21 cellular contexts compared by ENCODE assay signal in the genomic region with DNA sequence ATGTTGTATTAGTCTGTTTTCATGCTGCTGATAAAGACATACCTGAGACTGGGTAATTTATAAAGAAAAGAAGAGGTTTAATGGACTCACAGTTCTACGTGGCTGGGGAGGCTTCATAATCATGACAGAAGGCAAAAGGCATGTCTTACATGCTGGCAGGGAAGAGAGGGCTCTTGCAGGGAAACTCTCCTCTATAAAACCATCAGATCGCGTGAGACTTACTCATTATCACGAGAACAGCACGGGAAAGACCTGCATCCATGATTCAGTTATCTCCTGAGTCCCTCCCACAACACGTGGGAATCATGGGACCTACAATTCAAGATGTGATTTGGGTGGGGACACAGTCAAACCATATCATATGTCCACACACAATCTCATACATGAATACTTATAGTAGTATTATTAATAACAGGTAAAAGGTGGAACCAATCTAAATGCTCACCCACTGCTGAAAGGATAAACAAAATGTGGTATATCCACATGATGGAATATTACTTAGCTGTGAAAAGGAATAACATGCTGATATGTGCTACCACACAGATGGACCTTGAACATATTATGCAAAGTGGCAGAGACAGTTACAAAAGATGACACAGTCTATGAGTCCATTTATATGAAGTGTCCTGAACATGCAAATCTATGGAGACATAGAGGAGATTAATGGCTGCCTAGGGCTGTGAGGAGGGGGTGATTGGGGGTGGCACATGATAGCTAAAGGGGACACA. TPM values are rescaled to one million over a fixed set of nuclear protein-coding genes. Genes with fewer than 3 reads are reported as not detected.
DNase-seq lines count a peak whose midpoint lies in the region; ATAC-seq, FAIRE-seq and TF ChIP-seq lines count a peak whose summit lies in the region.
"Had no signal": no experiment of that assay in that cellular context is flagged by ENCODE, and none has a peak within 500 bp of the region (broad histone marks: within the 10 kb centered on the region; RNA-seq: fewer than 3 reads in every experiment).

No MANE protein-coding gene starts in this region.

- peaks cover 13% of the 10 kb centered on the region for H3K9me3 Mint-ChIP-seq in stimulated activated memory B cell treated with anti-CD40 and anti-IgM and Interleukin-4, amounts not matched to agents 10 μg/mL and 1 μg/mL and 100 μg/mL, for 72 hours
- H3K9me3 Mint-ChIP-seq in activated naive CD8-positive, alpha-beta T cell treated with anti-CD3 and anti-CD28 coated beads, Interleukin-2, amount 50 U/mL, for 24 hours: peaks cover 20% of the 10 kb centered on the region

- no peak overlapping the region for H3K27ac ChIP-seq in HepG2 (ENCODE audit: extremely low read length, insufficient read depth, low read length)
- H3K27ac ChIP-seq in right lobe of liver: no peak overlapping the region
- no peak overlapping the region for H3K27ac ChIP-seq in right cardiac atrium (ENCODE audit: low read length)
- H3K27ac ChIP-seq: C4-2B had no signal

- no TSS peak for BruUV-seq in HepG2 (replicated peaks; lab: Mats Ljungman, UMichigan)

- no peak for TF ChIP-seq POLR2A in HepG2 (IDR thresholded peaks at IDR 0.05; ENCODE audit: insufficient read depth in 1 of 2, low read depth in 2 of 2, low read length in 2 of 2)
- no peak for TF ChIP-seq POLR2A in right lobe of liver (IDR thresholded peaks at IDR 0.05)

- no peak overlapping the region for H3K9ac ChIP-seq in HepG2 (ENCODE audit: insufficient read depth, low read depth, low read length)

- CTCF ChIA-PET in HepG2 (lab: Yijun Ruan, JAX; ENCODE audit: low intra/inter-chr PET ratio, low total read pairs): no interaction called here

- ATAC-seq in HepG2 (no peak), right lobe of liver (no peak), left colon (peak; percentile 48), right cardiac atrium (no peak)
- no peak for ATAC-seq in stimulated activated memory B cell treated with anti-CD40 and anti-IgM and Interleukin-4, amounts not matched to agents 10 μg/mL and 1 μg/mL and 100 μg/mL, for 72 hours
- no peak for ATAC-seq in activated naive CD8-positive, alpha-beta T cell treated with anti-CD3 and anti-CD28 coated beads, Interleukin-2, amount 50 U/mL, for 24 hours
- ATAC-seq: HCT116 had no signal

- TF ChIP-seq EP300 in HepG2 (IDR thresholded peaks at IDR 0.05; ENCODE audit: low read depth in 2 of 2, low read length in 2 of 2): no peak
- no peak for TF ChIP-seq EP300 in HepG2 (CRISPR knock-in tag; IDR thresholded peaks at IDR 0.05; ENCODE audit: borderline replicate concordance)

- no peaks in the 10 kb centered on the region for H3K79me2 ChIP-seq in HepG2 (ENCODE audit: insufficient read depth, low read length)

- no peak for FAIRE-seq in HepG2 (lab: Jason Lieb, UNC)
- FAIRE-seq: A204.1, D721Med, G401.6, GM12892, GM18507, HTR-8/SVneo had no signal

- no peak overlapping the region for H3K27ac Mint-ChIP-seq in stimulated activated memory B cell treated with anti-CD40 and anti-IgM and Interleukin-4, amounts not matched to agents 10 μg/mL and 1 μg/mL and 100 μg/mL, for 72 hours
- H3K27ac Mint-ChIP-seq in activated naive CD8-positive, alpha-beta T cell treated with anti-CD3 and anti-CD28 coated beads, Interleukin-2, amount 50 U/mL, for 24 hours: no peak overlapping the region
- H3K27ac Mint-ChIP-seq: CD4-positive, alpha-beta T cell had no signal

- no peak overlapping the region for H2AFZ ChIP-seq in HepG2 (ENCODE audit: low read length)

- peaks cover 3% of the 10 kb centered on the region for H3K27me3 Mint-ChIP-seq in stimulated activated memory B cell treated with anti-CD40 and anti-IgM and Interleukin-4, amounts not matched to agents 10 μg/mL and 1 μg/mL and 100 μg/mL, for 72 hours
- peaks cover 4% of the 10 kb centered on the region for H3K27me3 Mint-ChIP-seq in activated naive CD8-positive, alpha-beta T cell treated with anti-CD3 and anti-CD28 coated beads, Interleukin-2, amount 50 U/mL, for 24 hours

- no peaks in the 10 kb centered on the region for H4K20me1 ChIP-seq in HepG2 (ENCODE audit: insufficient read depth, low read length)

- POLR2A ChIA-PET in HepG2 (lab: Yijun Ruan, JAX): no interaction called here

- H3K27me3 ChIP-seq in HepG2 (ENCODE audit: control insufficient read depth in 1 of 2, insufficient read depth in 2 of 2, low read length in 2 of 2) (no peaks in the 10 kb centered on the region), right lobe of liver (no peaks in the 10 kb centered on the region), right cardiac atrium (ENCODE audit: control insufficient read depth, insufficient read depth) (no peaks in the 10 kb centered on the region)

- intact Hi-C loops in HepG2 (cut with micrococcal nuclease; ENCODE audit: unreplicated experiment): no loop called here
- intact Hi-C loops in right lobe of liver (cut with DNase I): no loop called here
- intact Hi-C loops in left colon (cut with DNase I, micrococcal nuclease): no loop called here
- intact Hi-C loops in right cardiac atrium (cut with DNase I): no loop called here

- no peak overlapping the region for H3K4me2 ChIP-seq in HepG2 (ENCODE audit: low read depth, low read length)

- H3K36me3 ChIP-seq in HepG2 (replicated peaks in 1 of 2; ENCODE audit: control insufficient read depth in 1 of 2, insufficient read depth in 2 of 2, low read length in 2 of 2): no peaks in the 10 kb centered on the region
- no peaks in the 10 kb centered on the region for H3K36me3 ChIP-seq in right lobe of liver

- no peak overlapping the region for H3K4me3 Mint-ChIP-seq in stimulated activated memory B cell treated with anti-CD40 and anti-IgM and Interleukin-4, amounts not matched to agents 10 μg/mL and 1 μg/mL and 100 μg/mL, for 72 hours
- no peak overlapping the region for H3K4me3 Mint-ChIP-seq in activated naive CD8-positive, alpha-beta T cell treated with anti-CD3 and anti-CD28 coated beads, Interleukin-2, amount 50 U/mL, for 24 hours
- H3K4me3 Mint-ChIP-seq: CD4-positive, alpha-beta T cell; IgD-negative memory B cell had no signal

- H3K9me3 ChIP-seq in HepG2 (ENCODE audit: low read length) (peaks cover 13% of the 10 kb centered on the region), right lobe of liver (no peaks in the 10 kb centered on the region), right cardiac atrium (ENCODE audit: control insufficient read depth, low read length) (peaks cover 2% of the 10 kb centered on the region)

- no peaks in the 10 kb centered on the region for H3K36me3 Mint-ChIP-seq in stimulated activated memory B cell treated with anti-CD40 and anti-IgM and Interleukin-4, amounts not matched to agents 10 μg/mL and 1 μg/mL and 100 μg/mL, for 72 hours
- no peaks in the 10 kb centered on the region for H3K36me3 Mint-ChIP-seq in activated naive CD8-positive, alpha-beta T cell treated with anti-CD3 and anti-CD28 coated beads, Interleukin-2, amount 50 U/mL, for 24 hours (ENCODE audit: low read depth)
- H3K36me3 Mint-ChIP-seq: IgD-negative memory B cell had no signal

- DNase-seq in HepG2 (ENCODE audit: low spot score): no peak
- no peak for DNase-seq in right lobe of liver
- peak; percentile 36 for DNase-seq in SK-MEL-5 (ENCODE audit: low read depth, low spot score)
- DNase-seq in left colon: no peak
- no peak for DNase-seq in right cardiac atrium
- DNase-seq in activated naive CD8-positive, alpha-beta T cell treated with anti-CD3 and anti-CD28 coated beads, Interleukin-2, amount 50 U/mL, for 24 hours: no peak
- DNase-seq: AML-193; Caco-2; CD4-positive, alpha-beta T cell; GOT3; H7 had no signal

- TF ChIP-seq RAD21 in HepG2 (CRISPR knock-in tag; IDR thresholded peaks at IDR 0.05): no peak

- in situ Hi-C loops in HepG2 (cut with HindIII; ENCODE audit: extremely low pct_ligation_motif_present, low pct_unique_long_range_greater_than_20kb) (no loop called here), SK-MEL-5 (cut with HindIII; ENCODE audit: low pct_unique_long_range_greater_than_20kb, low sequenced_read_pairs) (no loop called here)

- TF ChIP-seq CTCF in HepG2 (CRISPR knock-in tag; IDR thresholded peaks at IDR 0.05): no peak
- TF ChIP-seq CTCF in right lobe of liver (IDR thresholded peaks at IDR 0.05): no peak

- H3K4me1 ChIP-seq in HepG2 (ENCODE audit: insufficient read depth, low read length) (peaks cover 7% of the 10 kb centered on the region), right lobe of liver (peaks cover 0 to 11% (median 5%) of the 10 kb centered on the region in 4 donors), right cardiac atrium (ENCODE audit: control insufficient read depth, insufficient read depth, low read length) (no peaks in the 10 kb centered on the region)

- H3K4me3 ChIP-seq in HepG2 (replicated peaks in 1 of 3; ENCODE audit: insufficient read depth in 1 of 3, low read depth in 2 of 3, low read length in 3 of 3) (no peak overlapping the region), right lobe of liver (no peak overlapping the region), right cardiac atrium (ENCODE audit: low read length) (no peak overlapping the region)

- 42% methylated on average over 6 of the region's 6 CpGs for WGBS in HepG2 (ENCODE audit: low lambda C conversion rate)
- 93% methylated on average over 6 of the region's 6 CpGs for WGBS in right lobe of liver (ENCODE audit: insufficient coverage, low coverage, low lambda C conversion rate, missing lambda C conversion rate)
- 86% methylated on average over 6 of the region's 6 CpGs for WGBS in right cardiac atrium

- H3K4me1 Mint-ChIP-seq in stimulated activated memory B cell treated with anti-CD40 and anti-IgM and Interleukin-4, amounts not matched to agents 10 μg/mL and 1 μg/mL and 100 μg/mL, for 72 hours: no peaks in the 10 kb centered on the region
- no peaks in the 10 kb centered on the region for H3K4me1 Mint-ChIP-seq in activated naive CD8-positive, alpha-beta T cell treated with anti-CD3 and anti-CD28 coated beads, Interleukin-2, amount 50 U/mL, for 24 hours
- H3K4me1 Mint-ChIP-seq: IgD-negative memory B cell had no signal

RNA-seq across cellular contexts. Expression of gene CEBPA, which starts 20.9 kb away (rescaled TPM):
- total RNA-seq in HepG2 (2016; rRNA removed; fragmentation: Illumina TruSeq; extraction: Trizol) (99.9 and 103 TPM in 2 replicates), right lobe of liver (100 to 1,000 TPM in 4 of 6 experiments, 10 to 100 TPM in 2; 53.9 to 163 (median 119) TPM), left colon (10 to 100 TPM; 70.6 to 73.5 TPM), right cardiac atrium (1 to 10 TPM; 2.1 to 5.2 (median 3.3) TPM)
- 28.5 and 32.0 TPM in 2 replicates for total RNA-seq in HepG2 (2016; cell fraction: cytosol; rRNA removed; fragmentation: Illumina TruSeq; extraction: Trizol; ENCODE audit: low read depth)
- total RNA-seq in HepG2 (2016; cell fraction: insoluble cytoplasmic fraction; rRNA removed; fragmentation: Illumina TruSeq; extraction: Trizol): 99.3 and 101 TPM in 2 replicates
- total RNA-seq in HepG2 (2016; cell fraction: membrane; rRNA removed; fragmentation: Illumina TruSeq; extraction: Trizol): 88.0 and 107 TPM in 2 replicates
- total RNA-seq in HepG2 (2016; cell fraction: nucleus; rRNA removed; fragmentation: Illumina TruSeq; extraction: Trizol): 47.4 and 51.4 TPM in 2 replicates
- polyA plus RNA-seq in HepG2 (2011; rRNA removed) (24.8 and 35.0 TPM in 2 replicates), right cardiac atrium (8.7 TPM)
- polyA plus RNA-seq in HepG2 (2011; cell fraction: cytosol; rRNA removed): 40.5 and 42.6 TPM in 2 replicates
- 17.3 and 19.3 TPM in 2 replicates for polyA plus RNA-seq in HepG2 (2011; cell fraction: nucleus; rRNA removed)
- polyA plus RNA-seq in HepG2 (2012): 22.3 and 27.0 TPM in 2 replicates
- polyA plus RNA-seq in HepG2 (2016; cell fraction: cytosol; fragmentation: Illumina TruSeq; extraction: Trizol; ENCODE audit: low read depth): 23.5 and 27.9 TPM in 2 replicates
- polyA plus RNA-seq in HepG2 (2016; cell fraction: insoluble cytoplasmic fraction; fragmentation: Illumina TruSeq; extraction: Trizol; ENCODE audit: low read depth): 121 and 123 TPM in 2 replicates
- polyA plus RNA-seq in HepG2 (2016; cell fraction: membrane; fragmentation: Illumina TruSeq; extraction: Trizol; ENCODE audit: low read depth): 68.7 and 77.8 TPM in 2 replicates
- 76.4 and 86.3 TPM in 2 replicates for polyA plus RNA-seq in HepG2 (2016; cell fraction: nucleus; fragmentation: Illumina TruSeq; extraction: Trizol; ENCODE audit: insufficient read depth, low read depth)
- polyA minus RNA-seq in HepG2 (2011; rRNA and poly(A)+ RNA removed; ENCODE audit: low replicate concordance): 4.5 and 45.0 TPM in 2 replicates
- polyA minus RNA-seq in HepG2 (2011; cell fraction: cytosol; rRNA and poly(A)+ RNA removed): 25.4 and 32.4 TPM in 2 replicates
- polyA minus RNA-seq in HepG2 (2011; cell fraction: nucleus; rRNA and poly(A)+ RNA removed): 15.6 and 18.2 TPM in 2 replicates
- 2.4 and 2.5 TPM in 2 replicates for total RNA-seq in SK-MEL-5 (2014; rRNA removed; shearing (Covaris generic))
- polyA plus RNA-seq in SK-MEL-5 (2015; cell fraction: cytosol; rRNA removed): 4.1 and 5.2 TPM in 2 replicates
- 0.76 and 1.1 TPM in 2 replicates for polyA plus RNA-seq in SK-MEL-5 (2015; cell fraction: nucleus; rRNA removed)

RNA-seq across cellular contexts. Expression of gene CEBPG, which starts 50.3 kb away (rescaled TPM):
- total RNA-seq in HepG2 (2016; rRNA removed; fragmentation: Illumina TruSeq; extraction: Trizol): 34.3 and 49.8 TPM in 2 replicates
- total RNA-seq in HepG2 (2016; cell fraction: cytosol; rRNA removed; fragmentation: Illumina TruSeq; extraction: Trizol; ENCODE audit: low read depth): 13.2 and 14.7 TPM in 2 replicates
- 35.7 and 49.1 TPM in 2 replicates for total RNA-seq in HepG2 (2016; cell fraction: insoluble cytoplasmic fraction; rRNA removed; fragmentation: Illumina TruSeq; extraction: Trizol)
- 37.6 and 38.8 TPM in 2 replicates for total RNA-seq in HepG2 (2016; cell fraction: membrane; rRNA removed; fragmentation: Illumina TruSeq; extraction: Trizol)
- total RNA-seq in HepG2 (2016; cell fraction: nucleus; rRNA removed; fragmentation: Illumina TruSeq; extraction: Trizol): 24.5 and 24.7 TPM in 2 replicates
- polyA plus RNA-seq in HepG2 (2011; rRNA removed): 25.7 and 26.6 TPM in 2 replicates
- polyA plus RNA-seq in HepG2 (2011; cell fraction: cytosol; rRNA removed): 16.9 and 25.6 TPM in 2 replicates
- 11.7 and 17.0 TPM in 2 replicates for polyA plus RNA-seq in HepG2 (2011; cell fraction: nucleus; rRNA removed)
- 34.2 and 46.3 TPM in 2 replicates for polyA plus RNA-seq in HepG2 (2012)
- 13.2 and 15.5 TPM in 2 replicates for polyA plus RNA-seq in HepG2 (2016; cell fraction: cytosol; fragmentation: Illumina TruSeq; extraction: Trizol; ENCODE audit: low read depth)
- 44.3 and 47.4 TPM in 2 replicates for polyA plus RNA-seq in HepG2 (2016; cell fraction: insoluble cytoplasmic fraction; fragmentation: Illumina TruSeq; extraction: Trizol; ENCODE audit: low read depth)
- polyA plus RNA-seq in HepG2 (2016; cell fraction: membrane; fragmentation: Illumina TruSeq; extraction: Trizol; ENCODE audit: low read depth): 25.6 and 28.0 TPM in 2 replicates
- polyA plus RNA-seq in HepG2 (2016; cell fraction: nucleus; fragmentation: Illumina TruSeq; extraction: Trizol; ENCODE audit: insufficient read depth, low read depth): 30.5 and 35.3 TPM in 2 replicates
- polyA minus RNA-seq in HepG2 (2011; rRNA and poly(A)+ RNA removed; ENCODE audit: low replicate concordance): 14.6 and 15.2 TPM in 2 replicates
- polyA minus RNA-seq in HepG2 (2011; cell fraction: cytosol; rRNA and poly(A)+ RNA removed): 18.9 and 25.7 TPM in 2 replicates
- polyA minus RNA-seq in HepG2 (2011; cell fraction: nucleus; rRNA and poly(A)+ RNA removed): 26.3 and 34.8 TPM in 2 replicates
- 10 to 100 TPM; 15.0 to 32.3 (median 27.1) TPM for total RNA-seq in right lobe of liver
- 28.5 and 33.4 TPM in 2 replicates for total RNA-seq in SK-MEL-5 (2014; rRNA removed; shearing (Covaris generic))
- 27.0 and 35.4 TPM in 2 replicates for polyA plus RNA-seq in SK-MEL-5 (2015; cell fraction: cytosol; rRNA removed)
- polyA plus RNA-seq in SK-MEL-5 (2015; cell fraction: nucleus; rRNA removed): 36.3 and 38.3 TPM in 2 replicates
- 10 to 100 TPM; 70.1 to 73.2 TPM for total RNA-seq in left colon
- total RNA-seq in right cardiac atrium: 10 to 100 TPM; 13.1 to 18.3 (median 15.7) TPM
- polyA plus RNA-seq in right cardiac atrium: 12.7 TPM
